23 cellular contexts compared by ENCODE assay signal in genomic region chr4:184955116-184955515, GRCh38.
DNase-seq lines count a peak whose midpoint lies in the region; ATAC-seq lines count a peak whose summit lies in the region.
"Had no signal": no experiment of that assay in that cellular context is flagged by ENCODE, and none has a peak within 500 bp of the region (broad histone marks: within the 10 kb centered on the region; RNA-seq: fewer than 3 reads in every experiment).

No MANE protein-coding gene starts in this region.

- no peaks in the 10 kb centered on the region for H3K9me3 ChIP-seq in BLaER1 treated with 17β-estradiol and CSF1 and Interleukin-3, amounts not matched to agents 10 nM and 100 nM (replicated peaks in 1 of 11)
- H3K9me3 ChIP-seq in trophoblast cell (ENCODE audit: insufficient read depth, low read depth, low read length) = peaks cover 2% of the 10 kb centered on the region
- H3K9me3 ChIP-seq: A549, BE2C, Caco-2 had no signal

- no peak overlapping the region for H2AFZ ChIP-seq in trophoblast cell (ENCODE audit: insufficient read depth, low read length, poor library complexity)
- H2AFZ ChIP-seq: GM23248 had no signal

- no peak overlapping the region for H2BK12ac ChIP-seq in trophoblast cell (ENCODE audit: low read length)

- no peak overlapping the region for H2BK5ac ChIP-seq in trophoblast cell (ENCODE audit: low read depth, low read length, poor library complexity)

- H3K36me3 ChIP-seq in BLaER1 treated with 17β-estradiol and CSF1 and Interleukin-3, amounts not matched to agents 10 nM and 100 nM = no peaks in the 10 kb centered on the region
- no peaks in the 10 kb centered on the region for H3K36me3 ChIP-seq in trophoblast cell (ENCODE audit: control insufficient read depth in 1 of 2, insufficient read depth in 2 of 2, low read length in 2 of 2)
- H3K36me3 ChIP-seq: BE2C had no signal

- H3K27me3 ChIP-seq in BLaER1 treated with 17β-estradiol and CSF1 and Interleukin-3, amounts not matched to agents 10 nM and 100 nM = peaks cover 0 to 9% (median 0%) of the 10 kb centered on the region in 11 experiments; a peak in 1 of 22 replicates
- H3K27me3 ChIP-seq in trophoblast cell (ENCODE audit: insufficient read depth, low read length) = no peaks in the 10 kb centered on the region
- H3K27me3 ChIP-seq: BE2C had no signal

- no peak overlapping the region for H3K27ac Mint-ChIP-seq in activated naive CD8-positive, alpha-beta T cell treated with anti-CD3 and anti-CD28 coated beads, Interleukin-2, amount 50 U/mL, for 24 hours
- H3K27ac Mint-ChIP-seq: CD4-positive, CD25-positive, alpha-beta regulatory T cell; CD8-positive, alpha-beta T cell had no signal

- H3K4me1 ChIP-seq in BLaER1 treated with 17β-estradiol and CSF1 and Interleukin-3, amounts not matched to agents 10 nM and 100 nM = peaks cover 58 to 79% (median 74%) of the 10 kb centered on the region in 10 experiments
- H3K4me1 ChIP-seq in trophoblast cell (ENCODE audit: control insufficient read depth in 1 of 2, insufficient read depth in 2 of 2, low read length in 2 of 2) = no peaks in the 10 kb centered on the region
- H3K4me1 ChIP-seq: A549, BE2C, Caco-2 had no signal

- peak overlapping the region in 6 of 11 experiments; percentile 49 to 85 (median 80); a peak in 12 of 22 replicates for H3K27ac ChIP-seq in BLaER1 treated with 17β-estradiol and CSF1 and Interleukin-3, amounts not matched to agents 10 nM and 100 nM
- no peak overlapping the region for H3K27ac ChIP-seq in trophoblast cell (ENCODE audit: low read depth, low read length)
- H3K27ac ChIP-seq: A549, C4-2B, GM23248 had no signal

- H3K4me1 Mint-ChIP-seq in activated naive CD8-positive, alpha-beta T cell treated with anti-CD3 and anti-CD28 coated beads, Interleukin-2, amount 50 U/mL, for 24 hours = no peaks in the 10 kb centered on the region

- H4K91ac ChIP-seq in trophoblast cell (ENCODE audit: low read depth, low read length) = no peak overlapping the region

- no peak overlapping the region for H3K23ac ChIP-seq in trophoblast cell (ENCODE audit: low read length)

- no peak overlapping the region for H4K12ac ChIP-seq in trophoblast cell (ENCODE audit: low read depth, low read length)

- no peak overlapping the region for H2AK5ac ChIP-seq in trophoblast cell (ENCODE audit: low read length)

- no peak for ATAC-seq in activated naive CD8-positive, alpha-beta T cell treated with anti-CD3 and anti-CD28 coated beads, Interleukin-2, amount 50 U/mL, for 24 hours
- no peak for ATAC-seq in HG03342 (IDR thresholded peaks at IDR 0.05; ENCODE audit: unreplicated experiment)
- ATAC-seq: A549; CD8-positive, alpha-beta T cell had no signal

- DNase-seq in mesenteric fat pad (ENCODE audit: low spot score) (peak; percentile 53), trophoblast cell (no peak), T-helper 1 cell (no peak)
- DNase-seq in activated naive CD8-positive, alpha-beta T cell treated with anti-CD3 and anti-CD28 coated beads, Interleukin-2, amount 50 U/mL, for 24 hours = no peak
- DNase-seq: 8988T; ACHN; AML-193; Caco-2; CD4-positive, CD25-positive, alpha-beta regulatory T cell; CD8-positive, alpha-beta T cell; DMS 273 treated with DMSO at 0.1 percent for 48 hours; DMS79; EL; GDM1; GM23248; H7; HCEC 1CT had no signal

- H3K4ac ChIP-seq in trophoblast cell (ENCODE audit: low read depth, low read length) = no peak overlapping the region

- peak overlapping the region in 6 of 11 experiments; percentile 34 to 76 (median 70); a peak in 11 of 22 replicates for H3K9ac ChIP-seq in BLaER1 treated with 17β-estradiol and CSF1 and Interleukin-3, amounts not matched to agents 10 nM and 100 nM
- H3K9ac ChIP-seq in trophoblast cell (ENCODE audit: low read length) = no peak overlapping the region
- H3K9ac ChIP-seq: GM23248 had no signal

- no peak overlapping the region for H2BK120ac ChIP-seq in trophoblast cell (ENCODE audit: insufficient read depth, low read length, poor library complexity)

- H3K79me2 ChIP-seq in trophoblast cell (ENCODE audit: control insufficient read depth, insufficient read depth, low read length, poor library complexity) = no peaks in the 10 kb centered on the region

- no peaks in the 10 kb centered on the region for H3K79me1 ChIP-seq in trophoblast cell (ENCODE audit: low read length)

- H4K20me1 ChIP-seq in BLaER1 treated with 17β-estradiol and CSF1 and Interleukin-3, amounts not matched to agents 10 nM and 100 nM = no peaks in the 10 kb centered on the region

- H3K4me2 ChIP-seq in BLaER1 treated with 17β-estradiol and CSF1 and Interleukin-3, amounts not matched to agents 10 nM and 100 nM = peak overlapping the region; percentile 59 to 97 (median 87)
- H3K4me2 ChIP-seq in trophoblast cell (ENCODE audit: low read length) = no peak overlapping the region
- H3K4me2 ChIP-seq: A549 had no signal

- H3K4me3 Mint-ChIP-seq in activated naive CD8-positive, alpha-beta T cell treated with anti-CD3 and anti-CD28 coated beads, Interleukin-2, amount 50 U/mL, for 24 hours = no peak overlapping the region
- H3K4me3 Mint-ChIP-seq: CD4-positive, CD25-positive, alpha-beta regulatory T cell; CD8-positive, alpha-beta T cell had no signal

- H3K36me3 Mint-ChIP-seq in activated naive CD8-positive, alpha-beta T cell treated with anti-CD3 and anti-CD28 coated beads, Interleukin-2, amount 50 U/mL, for 24 hours (ENCODE audit: low read depth) = no peaks in the 10 kb centered on the region
- H3K36me3 Mint-ChIP-seq: CD4-positive, CD25-positive, alpha-beta regulatory T cell; CD8-positive, alpha-beta T cell had no signal

- no peak overlapping the region for H3K14ac ChIP-seq in trophoblast cell (ENCODE audit: low read length)

- H3K27me3 Mint-ChIP-seq in activated naive CD8-positive, alpha-beta T cell treated with anti-CD3 and anti-CD28 coated beads, Interleukin-2, amount 50 U/mL, for 24 hours = peaks cover 6% of the 10 kb centered on the region

- no peaks in the 10 kb centered on the region for H3K9me3 Mint-ChIP-seq in activated naive CD8-positive, alpha-beta T cell treated with anti-CD3 and anti-CD28 coated beads, Interleukin-2, amount 50 U/mL, for 24 hours
- H3K9me3 Mint-ChIP-seq: CD8-positive, alpha-beta T cell had no signal

- no CpG with 5 or more reads among the region's 5 CpGs for WGBS in trophoblast cell (ENCODE audit: extremely low coverage, insufficient coverage, insufficient read length)

- H3K18ac ChIP-seq in trophoblast cell (ENCODE audit: low read length) = no peak overlapping the region

- peak overlapping the region in 6 of 10 experiments; percentile 5 to 50 (median 41); a peak in 9 of 20 replicates for H3K4me3 ChIP-seq in BLaER1 treated with 17β-estradiol and CSF1 and Interleukin-3, amounts not matched to agents 10 nM and 100 nM
- H3K4me3 ChIP-seq in trophoblast cell (ENCODE audit: low read depth, low read length) = peak overlapping the region; percentile 17
- H3K4me3 ChIP-seq: A549, GM12878, GM23248 had no signal

- H4K8ac ChIP-seq in trophoblast cell (ENCODE audit: low read depth, low read length) = no peak overlapping the region
